Comparison of ENCODE assay signal across 29 cellular contexts in the genomic region with DNA sequence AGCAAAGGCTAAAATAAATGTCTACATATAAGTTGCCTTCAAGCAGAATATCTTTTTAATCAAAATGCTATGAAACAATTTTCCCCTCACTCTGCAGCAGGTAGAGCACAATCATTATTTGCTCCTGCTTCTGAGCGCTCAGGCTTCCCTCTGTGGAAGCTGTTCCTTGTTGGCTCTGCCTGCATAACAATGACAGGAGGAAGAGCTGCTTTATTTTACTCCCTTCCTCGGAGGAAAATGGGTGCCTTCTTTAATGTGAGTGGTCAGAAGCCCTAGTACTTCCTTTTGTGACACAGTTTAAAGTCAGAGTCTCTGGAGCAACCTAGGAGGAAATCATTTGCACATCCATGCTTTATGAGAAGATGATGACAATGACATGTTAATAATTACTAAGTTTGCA.
"Had no signal": no experiment of that assay in that cellular context is flagged by ENCODE, and none has a peak within 500 bp of the region (broad histone marks: within the 10 kb centered on the region; RNA-seq: fewer than 3 reads in every experiment).

No MANE protein-coding gene starts in this region.

- H3K4me3 ChIP-seq: ascending aorta, breast epithelium, cardiac muscle cell, colonic mucosa, esophagus squamous epithelium, gastroesophageal sphincter, heart right ventricle had no signal

- H3K9me3 ChIP-seq: ascending aorta, breast epithelium, colonic mucosa, esophagus squamous epithelium, gastroesophageal sphincter, heart right ventricle had no signal

- H3K36me3 ChIP-seq: ascending aorta, breast epithelium, cardiac muscle cell, colonic mucosa, esophagus squamous epithelium, gastroesophageal sphincter, heart right ventricle, WERI-Rb-1 had no signal

- ATAC-seq: activated CD4-positive, alpha-beta T cell treated with anti-CD3 and anti-CD28 coated beads for 36 hours; activated naive CD4-positive, alpha-beta T cell treated with anti-CD3 and anti-CD28 coated beads, Interleukin-2, amount 50 U/mL, for 72 hours; activated T-cell treated with anti-CD3 and anti-CD28 coated beads, Interleukin-2, amount 50 U/mL, for 72 hours; gastroesophageal sphincter; heart right ventricle; T-helper 17 cell had no signal

- H3K4me1 ChIP-seq: ascending aorta, breast epithelium, colonic mucosa, esophagus squamous epithelium, gastroesophageal sphincter, heart right ventricle had no signal

- H3K27ac ChIP-seq: ascending aorta, breast epithelium, cardiac muscle cell, colonic mucosa, epithelial cell of prostate, esophagus squamous epithelium, gastroesophageal sphincter, heart right ventricle, WERI-Rb-1 had no signal

- H3K27me3 ChIP-seq: ascending aorta, breast epithelium, cardiac muscle cell, colonic mucosa, esophagus squamous epithelium, gastroesophageal sphincter, heart right ventricle had no signal

- DNase-seq: activated CD4-positive, alpha-beta memory T cell treated with anti-CD3 and anti-CD28 coated beads for 36 hours; activated CD4-positive, alpha-beta T cell treated with anti-CD3 and anti-CD28 coated beads for 36 hours; activated CD4-positive, alpha-beta T cell treated with anti-CD3 and anti-CD28 coated beads, Interleukin-2, amount 10 ng/mL, durations not matched to agents 24 days and 14 days; activated CD4-positive, CD25-positive, alpha-beta regulatory T cell; activated CD4-positive, CD25-positive, alpha-beta regulatory T cell treated with anti-CD3 and anti-CD28 coated beads, Interleukin-2, amount 50 U/mL, for 72 hours; activated CD8-positive, alpha-beta memory T cell treated with anti-CD3 and anti-CD28 coated beads, Interleukin-2, amount 50 U/mL, for 48 hours; activated gamma-delta T cell; activated naive CD4-positive, alpha-beta T cell; activated naive CD4-positive, alpha-beta T cell treated with anti-CD3 and anti-CD28 coated beads, Interleukin-2, amount 10 ng/mL, durations not matched to agents 7 days and 5 days; activated naive CD8-positive, alpha-beta T cell treated with anti-CD3 and anti-CD28 coated beads, Interleukin-2, amount 10 ng/mL, durations not matched to agents 7 days and 5 days; activated T-cell treated with anti-CD3 and anti-CD28 coated beads for 4 hours; activated T-cell treated with anti-CD3 and anti-CD28 coated beads, Interleukin-2, amount 50 U/mL, for 24 hours; activated T-cell treated with anti-CD3 and anti-CD28 coated beads, Interleukin-2, amount 50 U/mL, for 72 hours; central memory CD4-positive, alpha-beta T cell; cerebellar nuclear complex; colonic mucosa; effector CD8-positive, alpha-beta T cell; esophagus squamous epithelium; foreskin melanocyte; heart right ventricle; T-helper 17 cell; T1000; WERI-Rb-1 had no signal
